ENCODE assay signal across 11 cellular contexts in the genomic region with DNA sequence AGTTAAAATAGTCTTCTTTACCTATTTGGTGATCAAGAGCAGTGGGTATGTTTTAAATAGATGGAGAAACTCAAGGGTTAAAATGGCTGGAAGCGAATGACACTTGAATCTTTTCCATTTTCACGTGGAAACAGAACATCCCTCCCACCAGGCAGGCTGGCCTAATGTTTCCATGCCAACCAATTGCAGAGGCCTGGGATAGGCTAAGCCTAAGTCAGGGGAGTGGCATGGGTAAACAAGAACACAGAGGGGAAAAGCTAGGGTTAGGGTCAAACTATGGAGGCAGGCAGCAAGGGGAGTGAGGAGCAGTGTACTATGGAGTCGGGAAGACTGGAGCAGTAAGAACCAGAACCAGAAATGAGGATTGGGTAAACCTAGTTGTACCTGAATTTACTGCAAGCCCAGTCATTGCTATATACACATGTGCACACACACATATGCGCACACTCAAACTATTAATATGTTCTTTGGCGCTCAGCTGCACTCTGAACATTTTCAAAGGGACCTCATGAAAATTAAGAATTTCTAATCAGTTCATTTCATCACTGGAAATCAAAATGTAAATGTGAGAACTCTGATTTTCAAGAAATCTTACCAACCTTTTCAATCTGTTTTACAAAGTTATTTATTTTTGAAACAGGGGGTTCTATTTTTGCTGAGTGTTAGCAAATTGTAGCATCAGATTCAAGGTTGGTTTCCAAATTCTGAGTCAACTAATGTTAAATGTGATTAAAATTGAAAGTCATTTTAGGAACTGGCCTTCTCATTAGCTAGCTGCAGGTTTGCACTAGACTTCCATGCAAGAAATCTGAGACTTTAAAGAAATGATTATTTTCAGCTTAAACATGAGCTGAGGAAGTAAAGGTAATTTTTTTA.
DNase-seq lines count a peak whose midpoint lies in the region; ATAC-seq and TF ChIP-seq lines count a peak whose summit lies in the region.
"Had no signal": no experiment of that assay in that cellular context is flagged by ENCODE, and none has a peak within 500 bp of the region (broad histone marks: within the 10 kb centered on the region; RNA-seq: fewer than 3 reads in every experiment).

No MANE protein-coding gene starts in this region.

- H3K9me3 ChIP-seq in lower lobe of right lung (no peaks in the 10 kb centered on the region), left lung (no peaks in the 10 kb centered on the region), MG63 (no peaks in the 10 kb centered on the region)

- DNase-seq in dorsolateral prefrontal cortex, result peak in 2 of 10 donors; percentile 16 to 27
- DNase-seq in lower lobe of right lung, result no peak
- no peak for DNase-seq in left lung
- no peak for DNase-seq in activated T-cell treated with anti-CD3 and anti-CD28 coated beads for 4 hours
- DNase-seq in MG63, result no peak
- DNase-seq: activated naive CD8-positive, alpha-beta T cell treated with anti-CD3 and anti-CD28 coated beads, Interleukin-2, amount 10 ng/mL, durations not matched to agents 7 days and 5 days; Kasumi-1 had no signal

- no peaks in the 10 kb centered on the region for H3K36me3 ChIP-seq in lower lobe of right lung
- H3K36me3 ChIP-seq in left lung, result no peaks in the 10 kb centered on the region
- no peaks in the 10 kb centered on the region for H3K36me3 ChIP-seq in MG63

- H3K4me3 ChIP-seq in dorsolateral prefrontal cortex, result no peak overlapping the region
- no peak overlapping the region for H3K4me3 ChIP-seq in lower lobe of right lung
- no peak overlapping the region for H3K4me3 ChIP-seq in left lung
- no peak overlapping the region for H3K4me3 ChIP-seq in MG63

- TF ChIP-seq CTCF in dorsolateral prefrontal cortex (IDR thresholded peaks at IDR 0.05 in 54 of 56, conservative IDR thresholded peaks at IDR 0.05 in 2 of 56; ENCODE audit: low read depth in 1 of 56, partially characterized antibody in 56 of 56) (no peak), lower lobe of right lung (IDR thresholded peaks at IDR 0.05) (no peak), left lung (IDR thresholded peaks at IDR 0.05) (no peak)

- H3K27ac ChIP-seq in dorsolateral prefrontal cortex (peak overlapping the region in 36 of 59 donors; percentile 6 to 91 (median 61)), lower lobe of right lung (no peak overlapping the region), left lung (no peak overlapping the region)

- no peaks in the 10 kb centered on the region for H3K4me1 ChIP-seq in lower lobe of right lung
- no peaks in the 10 kb centered on the region for H3K4me1 ChIP-seq in left lung

- H3K27me3 ChIP-seq in dorsolateral prefrontal cortex (no peaks in the 10 kb centered on the region), lower lobe of right lung (ENCODE audit: low read depth) (no peaks in the 10 kb centered on the region), left lung (no peaks in the 10 kb centered on the region), MG63 (no peaks in the 10 kb centered on the region; the same call in 1 of the 2 replicates)

- intact Hi-C loops in dorsolateral prefrontal cortex (cut with DNase I), result loop anchor here in 1 of 2 donors (10.0 kb wide), 1 partner anchor 62 kb away; no protein-coding TSS in a partner anchor
- intact Hi-C loops in lower lobe of right lung (cut with DNase I), result no loop called here
- intact Hi-C loops in left lung (cut with DNase I), result no loop called here

- peak; percentile 96 for ATAC-seq in GM18861 (IDR thresholded peaks at IDR 0.05; ENCODE audit: unreplicated experiment)
- ATAC-seq in GM21717 (IDR thresholded peaks at IDR 0.05; ENCODE audit: unreplicated experiment), result peak; percentile 94
- peak; percentile 98 for ATAC-seq in HG03439 (IDR thresholded peaks at IDR 0.05; ENCODE audit: unreplicated experiment)
- ATAC-seq in lower lobe of right lung, result no peak
- ATAC-seq in left lung, result no peak
- ATAC-seq: natural killer cell treated with Interleukin-12 subunit alpha and Interleukin-12 subunit beta and Interleukin-15 and Interleukin-18, amount 100 ng/mL, for 72 hours had no signal

Comparison
In these comparisons a context has a peak if more than half of its experiments do, and no peak if none do; other contexts are left out.
1. ATAC-seq: peak in GM18861 (single experiment), GM21717 (single experiment) and HG03439 (single experiment); none in lower lobe of right lung (0 of 2) and left lung (single experiment).
2. H3K27ac ChIP-seq: peak in dorsolateral prefrontal cortex (36 of 59); none in lower lobe of right lung (single experiment) and left lung (0 of 2).